Comparison of ENCODE assay signal across 18 cellular contexts in the genomic region with DNA sequence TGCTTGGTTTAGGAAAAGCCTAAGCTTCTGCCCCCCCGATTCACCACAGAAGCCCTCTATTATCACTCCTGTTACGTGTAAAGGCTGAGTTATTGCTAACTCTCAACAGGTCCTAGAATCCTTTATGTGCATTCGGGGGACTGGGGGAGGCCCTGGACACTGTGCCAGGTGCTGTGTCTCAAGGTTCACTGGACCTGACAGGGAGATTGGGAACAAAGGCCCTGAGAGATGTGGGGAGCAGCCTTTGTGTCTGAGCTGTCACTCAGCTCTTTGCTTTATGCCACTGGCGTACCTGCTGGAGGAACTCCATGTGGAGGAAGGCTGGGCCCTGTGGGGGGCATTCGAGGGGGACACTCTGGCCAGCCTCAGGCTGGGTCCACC.
A peak's percentile ranks its signal among the peaks of the same experiment; 100 is the strongest.
DNase-seq lines count a peak whose midpoint lies in the region; ATAC-seq and TF ChIP-seq lines count a peak whose summit lies in the region.
"Had no signal": no experiment of that assay in that cellular context is flagged by ENCODE, and none has a peak within 500 bp of the region (broad histone marks: within the 10 kb centered on the region; RNA-seq: fewer than 3 reads in every experiment).

No MANE protein-coding gene starts in this region.

- H3K4me3 Mint-ChIP-seq in activated CD4-positive, alpha-beta T cell treated with anti-CD3 and anti-CD28 coated beads, Interleukin-2, amount 10 ng/mL, durations not matched to agents 24 days and 14 days, result no peak overlapping the region
- H3K4me3 Mint-ChIP-seq: B cell; CD4-positive, alpha-beta memory T cell had no signal

- H3K9me3 ChIP-seq in BLaER1 treated with 17β-estradiol and CSF1 and Interleukin-3, amounts not matched to agents 10 nM and 100 nM (replicated peaks in 1 of 11), result peaks cover 6 to 16% (median 9%) of the 10 kb centered on the region in 11 experiments; a peak in 14 of 22 replicates
- H3K9me3 ChIP-seq in ascending aorta, result no peaks in the 10 kb centered on the region

- ATAC-seq in GM19035 (IDR thresholded peaks at IDR 0.05; ENCODE audit: unreplicated experiment), result no peak

- no peak for TF ChIP-seq CTCF in ascending aorta (IDR thresholded peaks at IDR 0.05)

- no peaks in the 10 kb centered on the region for H3K36me3 ChIP-seq in BLaER1 treated with 17β-estradiol and CSF1 and Interleukin-3, amounts not matched to agents 10 nM and 100 nM
- H3K36me3 ChIP-seq in ascending aorta, result no peaks in the 10 kb centered on the region

- peaks cover 4% of the 10 kb centered on the region for H3K9me3 Mint-ChIP-seq in activated CD4-positive, alpha-beta T cell treated with anti-CD3 and anti-CD28 coated beads, Interleukin-2, amount 10 ng/mL, durations not matched to agents 24 days and 14 days

- peaks cover 21 to 44% (median 25%) of the 10 kb centered on the region in 10 experiments for H3K4me1 ChIP-seq in BLaER1 treated with 17β-estradiol and CSF1 and Interleukin-3, amounts not matched to agents 10 nM and 100 nM
- H3K4me1 ChIP-seq in ascending aorta, result peaks cover 0 to 11% of the 10 kb centered on the region in 2 donors

- H3K27me3 Mint-ChIP-seq in activated CD4-positive, alpha-beta T cell treated with anti-CD3 and anti-CD28 coated beads, Interleukin-2, amount 10 ng/mL, durations not matched to agents 24 days and 14 days, result peaks cover 23% of the 10 kb centered on the region

- H4K20me1 ChIP-seq in BLaER1 treated with 17β-estradiol and CSF1 and Interleukin-3, amounts not matched to agents 10 nM and 100 nM, result no peaks in the 10 kb centered on the region

- no peak overlapping the region for H3K27ac Mint-ChIP-seq in activated CD4-positive, alpha-beta T cell treated with anti-CD3 and anti-CD28 coated beads, Interleukin-2, amount 10 ng/mL, durations not matched to agents 24 days and 14 days
- H3K27ac Mint-ChIP-seq: B cell; CD4-positive, alpha-beta memory T cell had no signal

- intact Hi-C loops in activated CD4-positive, alpha-beta T cell treated with anti-CD3 and anti-CD28 coated beads, Interleukin-2, amount 10 ng/mL, durations not matched to agents 24 days and 14 days (cut with micrococcal nuclease), result no loop called here
- intact Hi-C loops in ascending aorta (cut with DNase I), result no loop called here

- peaks cover 16% of the 10 kb centered on the region for H3K4me1 Mint-ChIP-seq in activated CD4-positive, alpha-beta T cell treated with anti-CD3 and anti-CD28 coated beads, Interleukin-2, amount 10 ng/mL, durations not matched to agents 24 days and 14 days
- H3K4me1 Mint-ChIP-seq: B cell; CD4-positive, alpha-beta memory T cell had no signal

- peak overlapping the region in 10 of 11 experiments; percentile 42 to 75 (median 63); a peak in 19 of 22 replicates for H3K4me2 ChIP-seq in BLaER1 treated with 17β-estradiol and CSF1 and Interleukin-3, amounts not matched to agents 10 nM and 100 nM

- H3K4me3 ChIP-seq in BLaER1 treated with 17β-estradiol and CSF1 and Interleukin-3, amounts not matched to agents 10 nM and 100 nM, result no peak overlapping the region
- H3K4me3 ChIP-seq in skin epidermis (no peak overlapping the region), ascending aorta (no peak overlapping the region)

- no peaks in the 10 kb centered on the region for H3K36me3 Mint-ChIP-seq in activated CD4-positive, alpha-beta T cell treated with anti-CD3 and anti-CD28 coated beads, Interleukin-2, amount 10 ng/mL, durations not matched to agents 24 days and 14 days (ENCODE audit: low read depth)
- H3K36me3 Mint-ChIP-seq: CD4-positive, alpha-beta memory T cell had no signal

- H3K27ac ChIP-seq in BLaER1 treated with 17β-estradiol and CSF1 and Interleukin-3, amounts not matched to agents 10 nM and 100 nM, result no peak overlapping the region
- peak overlapping the region in 13 of 21 experiments; percentile 3 to 86 (median 66) for H3K27ac ChIP-seq in skin epidermis
- peak overlapping the region in 1 of 2 donors; percentile 12 for H3K27ac ChIP-seq in ascending aorta

- 0 out of 22 replicates have a peak overlapping the region, but pooled peaks of 1 of the 11 experiments have one; percentile 3 for H3K9ac ChIP-seq in BLaER1 treated with 17β-estradiol and CSF1 and Interleukin-3, amounts not matched to agents 10 nM and 100 nM

- peaks cover 0 to 12% (median 0%) of the 10 kb centered on the region in 11 experiments; a peak in 3 of 22 replicates for H3K27me3 ChIP-seq in BLaER1 treated with 17β-estradiol and CSF1 and Interleukin-3, amounts not matched to agents 10 nM and 100 nM
- no peaks in the 10 kb centered on the region for H3K27me3 ChIP-seq in ascending aorta

- peak; percentile 50 for DNase-seq in activated CD4-positive, alpha-beta T cell treated with anti-CD3 and anti-CD28 coated beads, Interleukin-2, amount 10 ng/mL, durations not matched to agents 24 days and 14 days
- no peak for DNase-seq in activated CD4-positive, alpha-beta T cell treated with anti-CD3 and anti-CD28 coated beads for 48 hours
- DNase-seq in islet precursor cell (peak; percentile 46), ascending aorta (ENCODE audit: low spot score in 2 of 2) (no peak), midbrain (lab: John Stamatoyannopoulos, UW) (no peak)
- DNase-seq: 8988T; CD4-positive, alpha-beta memory T cell; KBM-7; NCI-H1105 treated with DMSO at 0.1 percent for 48 hours; NCI-H1694; NCI-H510A treated with DMSO at 0.1 percent for 48 hours; NCI-H774; OCI-M1; SHP77 had no signal

Comparison
In these comparisons a context has a peak if more than half of its experiments do, and no peak if none do; other contexts are left out.
1. DNase-seq: peak in activated CD4-positive, alpha-beta T cell treated with anti-CD3 and anti-CD28 coated beads, Interleukin-2, amount 10 ng/mL, durations not matched to agents 24 days and 14 days (single experiment) and islet precursor cell (single experiment); none in activated CD4-positive, alpha-beta T cell treated with anti-CD3 and anti-CD28 coated beads for 48 hours (single experiment), ascending aorta (0 of 2) and midbrain (single experiment).
2. H3K27ac ChIP-seq: peak in skin epidermis (13 of 21); none in BLaER1 treated with 17β-estradiol and CSF1 and Interleukin-3, amounts not matched to agents 10 nM and 100 nM (0 of 11).